Comparison of ENCODE assay signal across 8 cellular contexts in genomic region chr7:108497082-108497725, GRCh38. TPM values are rescaled to one million over a fixed set of nuclear protein-coding genes. Genes with fewer than 3 reads are reported as not detected.
DNase-seq lines count a peak whose midpoint lies in the region; ATAC-seq, FAIRE-seq and TF ChIP-seq lines count a peak whose summit lies in the region.

No MANE protein-coding gene starts in this region.

- CTCF ChIA-PET in AG04449 (lab: Yijun Ruan, JAX) = interaction anchor here (0.6 to 6.6 kb wide), 33 partner anchors 9 to 353 kb away, joined by 3 to 103 read pairs (median 5); partner anchors contain the start of gene PNPLA8

- H3K27ac Mint-ChIP-seq in endothelial cell (ENCODE audit: unreplicated experiment) = peak overlapping the region; percentile 37
- H3K27ac Mint-ChIP-seq in naive B cell = peak overlapping the region in 1 of 6 donors; percentile 65

- no peaks in the 10 kb centered on the region for H3K9me3 ChIP-seq in WERI-Rb-1 (ENCODE audit: severe bottlenecking)

- no peaks in the 10 kb centered on the region for H3K27me3 ChIP-seq in WERI-Rb-1 (ENCODE audit: insufficient read depth, low read depth, severe bottlenecking)

- H3K27ac ChIP-seq in WERI-Rb-1 = no peak overlapping the region

- peak; percentile 68 for TF ChIP-seq CTCF in AG04449 (IDR thresholded peaks at IDR 0.05; ENCODE audit: insufficient read depth, low read length, missing control alignments)
- TF ChIP-seq CTCF in WERI-Rb-1 (IDR thresholded peaks at IDR 0.05; ENCODE audit: low read depth, low read length) = peak; percentile 42
- peak; percentile 91 for TF ChIP-seq CTCF in endothelial cell (IDR thresholded peaks at IDR 0.05; ENCODE audit: unreplicated experiment)

- ATAC-seq in HG03108 (IDR thresholded peaks at IDR 0.05; ENCODE audit: unreplicated experiment) (peak; percentile 62), naive B cell (ENCODE audit: low read depth in 2 of 2) (peak; percentile 82 to 96)

- peaks cover 20% of the 10 kb centered on the region for H3K36me3 ChIP-seq in WERI-Rb-1

- H3K36me3 Mint-ChIP-seq in endothelial cell (ENCODE audit: low read depth, unreplicated experiment) (no peaks in the 10 kb centered on the region), naive B cell (peaks cover 31 to 37% of the 10 kb centered on the region in 2 donors)

- H3K27me3 Mint-ChIP-seq in endothelial cell (ENCODE audit: unreplicated experiment) = no peaks in the 10 kb centered on the region
- no peaks in the 10 kb centered on the region for H3K27me3 Mint-ChIP-seq in naive B cell

- H3K4me3 ChIP-seq in AG04449 (ENCODE audit: low read depth, low read length) (no peak overlapping the region), WERI-Rb-1 (ENCODE audit: low read depth, low read length) (no peak overlapping the region)

- no peak overlapping the region for H3K4me3 Mint-ChIP-seq in endothelial cell (ENCODE audit: unreplicated experiment)
- H3K4me3 Mint-ChIP-seq in naive B cell = no peak overlapping the region

- FAIRE-seq in GM12891 (lab: Jason Lieb, UNC) (peak; percentile 83), urothelium cell line (lab: Jason Lieb, UNC) (peak; percentile 85)

- POLR2A ChIA-PET in AG04449 (lab: Yijun Ruan, JAX) = no interaction called here

- H3K9me3 Mint-ChIP-seq in endothelial cell (ENCODE audit: unreplicated experiment) (no peaks in the 10 kb centered on the region), naive B cell (no peaks in the 10 kb centered on the region)

- H3K4me1 Mint-ChIP-seq in endothelial cell (ENCODE audit: unreplicated experiment) = no peaks in the 10 kb centered on the region
- peaks cover 24 to 39% (median 33%) of the 10 kb centered on the region in 3 donors for H3K4me1 Mint-ChIP-seq in naive B cell

- peak; percentile 1 for DNase-seq in AG04449 (ENCODE audit: low read depth, low spot score)
- no peak for DNase-seq in GM12891 (ENCODE audit: insufficient read length, low spot score)
- peak; percentile 55 for DNase-seq in NCI-H2171 (lab: John Stamatoyannopoulos, UW)
- peak; percentile 45 for DNase-seq in WERI-Rb-1
- DNase-seq in endothelial cell (ENCODE audit: low spot score) = peak; percentile 51
- DNase-seq in naive B cell = peak; percentile 59
- peak; percentile 42 for DNase-seq in urothelium cell line (ENCODE audit: low spot score)

- no peak for TF ChIP-seq POLR2A in GM12891 (IDR thresholded peaks at IDR 0.05; ENCODE audit: low read depth, low read length)

TF ChIP-seq in GM12891, 5 proteins besides CTCF, POLR2A, EP300 and RAD21:
- no peak for TF ChIP-seq POLR2AphosphoS5 (IDR thresholded peaks at IDR 0.05; ENCODE audit: low read depth, low read length)
- 0 out of 2 replicates have a peak, but pooled peaks have one; percentile 15 for TF ChIP-seq SPI1 (IDR thresholded peaks at IDR 0.05; ENCODE audit: low read depth, low read length)

RNA-seq across cellular contexts. Expression of gene PNPLA8, which starts 28.7 kb away (rescaled TPM):
- polyA plus RNA-seq in GM12891 (2012; ENCODE audit: low read depth, missing spikeins) = 7.9 TPM
- total RNA-seq in endothelial cell (ENCODE audit: unreplicated experiment) = 15.6 TPM
- polyA plus RNA-seq in naive B cell (ENCODE audit: low read depth in 6 of 6) = 10 to 100 TPM; 54.6 to 82.7 (median 67.0) TPM

RNA-seq across cellular contexts. Expression of gene NRCAM, which starts 41.0 kb away (rescaled TPM):
- polyA plus RNA-seq in GM12891 (2012; ENCODE audit: low read depth, missing spikeins) = 1.7 TPM
- total RNA-seq in endothelial cell (ENCODE audit: unreplicated experiment) = 2.2 TPM
- 1 to 10 TPM in 1 of 6 donors, under 1 TPM in 4, not detected in 1; 0.29 to 1.2 (median 0.47) TPM for polyA plus RNA-seq in naive B cell (ENCODE audit: low read depth in 6 of 6)
